Comparison of ENCODE assay signal across 23 cellular contexts in the genomic region with DNA sequence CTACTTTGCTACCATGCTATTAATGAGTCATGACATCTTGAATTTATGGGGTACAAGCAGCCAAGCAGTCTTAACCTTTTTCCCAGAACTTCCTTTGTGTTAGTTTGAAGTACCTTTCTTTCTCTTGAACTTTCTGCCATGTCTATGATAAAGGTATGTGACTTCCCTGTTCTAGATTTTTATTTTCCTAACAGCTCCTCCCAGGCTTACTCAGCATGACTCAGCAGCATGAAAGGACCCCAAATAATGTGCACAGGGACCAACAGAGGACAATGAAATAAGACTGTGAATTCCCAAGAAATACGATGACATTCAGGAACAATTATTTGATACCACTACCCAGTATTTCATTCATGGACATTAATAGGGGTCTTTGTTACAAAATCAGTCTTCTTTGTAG. TPM values are rescaled to one million over a fixed set of nuclear protein-coding genes. Genes with fewer than 3 reads are reported as not detected.
DNase-seq lines count a peak whose midpoint lies in the region; ATAC-seq, FAIRE-seq and TF ChIP-seq lines count a peak whose summit lies in the region.
"Had no signal": no experiment of that assay in that cellular context is flagged by ENCODE, and none has a peak within 500 bp of the region (broad histone marks: within the 10 kb centered on the region; RNA-seq: fewer than 3 reads in every experiment).

No MANE protein-coding gene starts in this region.

- DNase-seq in A549 (ENCODE audit: low read depth in 1 of 2, low spot score in 1 of 2), result peak in 1 of 2 experiments; percentile 25
- peak; percentile 60 for DNase-seq in HT1080 (ENCODE audit: low read depth)
- DNase-seq in astrocyte of the spinal cord (ENCODE audit: low read depth, low spot score), result peak; percentile 43
- peak; percentile 35 for DNase-seq in iris pigment epithelial cell (ENCODE audit: low read depth)
- DNase-seq in activated CD4-positive, CD25-positive, alpha-beta regulatory T cell (lab: John Stamatoyannopoulos, UW), result no peak
- no peak for DNase-seq in Right ventricle myocardium superior
- DNase-seq in SJCRH30, result no peak
- DNase-seq in D721Med (ENCODE audit: insufficient read length, low spot score), result no peak
- DNase-seq: activated CD4-positive, alpha-beta T cell treated with anti-CD3 and anti-CD28 coated beads, Interleukin-2, amount 10 ng/mL, durations not matched to agents 24 days and 14 days; activated naive CD8-positive, alpha-beta T cell treated with anti-CD3 and anti-CD28 coated beads, Interleukin-2, amount 10 ng/mL, durations not matched to agents 7 days and 5 days; gastrocnemius medialis; GM23248; naive thymus-derived CD8-positive, alpha-beta T cell; NCI-H1694; NCI-H2171 treated with DMSO at 0.1 percent for 48 hours; NCI-H69; right cardiac atrium; SHP77 treated with DMSO at 0.1 percent for 48 hours; stimulated activated CD4-positive, alpha-beta T cell treated with anti-CD3 and anti-CD28 coated beads, Interleukin-15, amount 100 ng/mL, for 24 hours; uterus had no signal

- H3K27ac ChIP-seq in A549, result peak overlapping the region; percentile 51 to 52
- H3K27ac ChIP-seq in SJCRH30, result no peak overlapping the region
- H3K27ac ChIP-seq: gastrocnemius medialis, GM23248, uterus had no signal

- CTCF ChIA-PET in A549 (lab: Yijun Ruan, JAX), result interaction anchor here (0.8 kb wide), 1 partner anchor 219 kb away, joined by 3 read pairs; no protein-coding TSS in a partner anchor

- 79% methylated on average over 1 of the region's 1 CpG for WGBS in A549 (ENCODE audit: missing lambda C conversion rate)

- no peak for ATAC-seq in A549
- no peak for ATAC-seq in Right ventricle myocardium superior (ENCODE audit: poor library complexity)
- ATAC-seq: gastrocnemius medialis; naive thymus-derived CD8-positive, alpha-beta T cell; right cardiac atrium had no signal

- H3K4me2 ChIP-seq in A549, result peak overlapping the region; percentile 32; the same call in 2 of the 3 replicates

- TF ChIP-seq EP300 in A549 (IDR thresholded peaks at IDR 0.05), result no peak

- intact Hi-C loops in Right ventricle myocardium superior (cut with DNase I), result no loop called here

- no peak for FAIRE-seq in A549 (lab: Jason Lieb, UNC)
- FAIRE-seq in D721Med (lab: Jason Lieb, UNC), result no peak

- in situ Hi-C loops in astrocyte of the spinal cord (cut with HindIII; ENCODE audit: low sequenced_read_pairs), result no loop called here

- peaks cover 9% of the 10 kb centered on the region; the same call in 2 of the 3 replicates for H3K4me1 ChIP-seq in A549
- H3K4me1 ChIP-seq in SJCRH30, result peaks cover 11% of the 10 kb centered on the region
- H3K4me1 ChIP-seq: gastrocnemius medialis, uterus had no signal

- no peaks in the 10 kb centered on the region for H3K27me3 ChIP-seq in SJCRH30
- H3K27me3 ChIP-seq: gastrocnemius medialis, uterus had no signal

- H3K4me3 ChIP-seq in A549 (no peak overlapping the region), astrocyte of the spinal cord (ENCODE audit: low read depth, low read length) (no peak overlapping the region), SJCRH30 (no peak overlapping the region)
- H3K4me3 ChIP-seq: gastrocnemius medialis, GM23248, uterus had no signal

- POLR2A ChIA-PET in A549 (lab: Yijun Ruan, JAX), result no interaction called here

- no peaks in the 10 kb centered on the region for H3K36me3 ChIP-seq in SJCRH30
- H3K36me3 ChIP-seq: gastrocnemius medialis, uterus had no signal

- H3K9me3 ChIP-seq in A549, result no peaks in the 10 kb centered on the region
- peaks cover 4% of the 10 kb centered on the region; the same call in 1 of the 2 replicates for H3K9me3 ChIP-seq in SJCRH30 (replicated peaks)
- H3K9me3 ChIP-seq: gastrocnemius medialis, uterus had no signal

- no peak for TF ChIP-seq POLR2A in A549 (IDR thresholded peaks at IDR 0.05; ENCODE audit: low read length)

- TF ChIP-seq CTCF in A549 (IDR thresholded peaks at IDR 0.05) (no peak), astrocyte of the spinal cord (IDR thresholded peaks at IDR 0.05; ENCODE audit: low read depth, low read length) (no peak), D721Med (IDR thresholded peaks at IDR 0.05; ENCODE audit: insufficient read depth, missing control alignments) (no peak)

- TF ChIP-seq RAD21 in A549 (conservative IDR thresholded peaks at IDR 0.05 in 1 of 2, IDR thresholded peaks at IDR 0.05 in 1 of 2), result no peak

TF ChIP-seq in A549, 52 proteins besides CTCF, POLR2A, EP300 and RAD21:
- no peak for TF ChIP-seq CEBPB (IDR thresholded peaks at IDR 0.05)
- peak; percentile 57 for TF ChIP-seq NFE2L2 (conservative IDR thresholded peaks at IDR 0.05; ENCODE audit: low read length)
- TF ChIP-seq MAFK (IDR thresholded peaks at IDR 0.05; ENCODE audit: partially characterized antibody), result peak; percentile 56
- no peak for TF ChIP-seq FOSL2 (IDR thresholded peaks at IDR 0.05)
- TF ChIP-seq FOSL2 (CRISPR knock-in tag; IDR thresholded peaks at IDR 0.05), result peak; percentile 35; the same call in 1 of the 2 replicates

RNA-seq across cellular contexts. Expression of a gene that starts 60.0 kb away (rescaled TPM):
- polyA plus RNA-seq in A549 (2011; rRNA removed) (0.79 and 1.7 TPM in 2 replicates), A549 (2017; fragmentation: RNase III; extraction: RNeasy Plus Mini Kit Qiagen cat#74134 plus additional on column Dnase treatment) (0.21 to 0.41 TPM (median 0.34 TPM) in 3 replicates)
- 0.18 and 0.22 TPM in 2 replicates for polyA plus RNA-seq in A549 (2012; cell fraction: cytosol; rRNA removed)
- polyA plus RNA-seq in A549 (2012; cell fraction: nucleus; rRNA removed), result 0.53 and 1.3 TPM in 2 replicates
- 1.3 and 1.8 TPM in 2 replicates for polyA minus RNA-seq in A549 (2011; rRNA and poly(A)+ RNA removed)
- total RNA-seq in HT1080 (2014; rRNA removed; shearing (Covaris generic)), result not detected in 2 replicates
- not detected in 2 replicates for polyA plus RNA-seq in HT1080 (2015; cell fraction: cytosol; rRNA removed)
- 0.42 TPM in 1 of 2 replicates, not detected in the other for polyA plus RNA-seq in HT1080 (2015; cell fraction: nucleus; rRNA removed)
- not detected for total RNA-seq in Right ventricle myocardium superior
- 0.06 and 0.08 TPM in 2 replicates for total RNA-seq in SJCRH30 (2014; rRNA removed; shearing (Covaris generic))
- total RNA-seq: activated CD4-positive, alpha-beta T cell treated with anti-CD3 and anti-CD28 coated beads, Interleukin-2, amount 10 ng/mL, durations not matched to agents 24 days and 14 days; activated naive CD8-positive, alpha-beta T cell treated with anti-CD3 and anti-CD28 coated beads, Interleukin-2, amount 10 ng/mL, durations not matched to agents 7 days and 5 days; activated T-helper 2 cell treated with anti-CD3 and anti-CD28 coated beads, Interferon-gamma antibody, Interleukin-2, Interleukin-4, amounts not matched to agents 10 μg/mL and 5 μg/mL and 100 μg/mL, durations not matched to agents 14 hours and 24 hours and 36 hours; gastrocnemius medialis; GM23248; naive thymus-derived CD8-positive, alpha-beta T cell; right cardiac atrium; T-helper 1 cell treated with Interleukin-12 subunit alpha and Interleukin-12 subunit beta and Interleukin-4 antibody, amounts not matched to agents 30 ng/mL and 1 ng/mL, for 36 hours had no signal
- polyA plus RNA-seq: CD14-positive monocyte; GM23248; naive thymus-derived CD8-positive, alpha-beta T cell; right cardiac atrium had no signal

Comparison
In these comparisons a context has a peak if more than half of its experiments do, and no peak if none do; other contexts are left out.
1. DNase-seq: peak in HT1080 (single experiment), astrocyte of the spinal cord (single experiment) and iris pigment epithelial cell (single experiment); none in activated CD4-positive, CD25-positive, alpha-beta regulatory T cell (0 of 4), Right ventricle myocardium superior (single experiment), SJCRH30 (0 of 2) and D721Med (single experiment).